Comparison of ENCODE assay signal across 9 cellular contexts in genomic region chr11:34926101-34926830, GRCh38. TPM values are rescaled to one million over a fixed set of nuclear protein-coding genes. Genes with fewer than 3 reads are reported as not detected.
DNase-seq lines count a peak whose midpoint lies in the region; FAIRE-seq and TF ChIP-seq lines count a peak whose summit lies in the region.
"Had no signal": no experiment of that assay in that cellular context is flagged by ENCODE, and none has a peak within 500 bp of the region (broad histone marks: within the 10 kb centered on the region; RNA-seq: fewer than 3 reads in every experiment).

No MANE protein-coding gene starts in this region.

- peaks cover 32% of the 10 kb centered on the region for H3K79me2 ChIP-seq in endothelial cell of umbilical vein (ENCODE audit: control insufficient read depth, insufficient read depth, low read length)

- no peak overlapping the region for H2AFZ ChIP-seq in endothelial cell of umbilical vein (ENCODE audit: low read depth, low read length)

- H3K36me3 ChIP-seq in SJSA1: peaks cover 5% of the 10 kb centered on the region; the same call in 1 of the 2 replicates
- no peaks in the 10 kb centered on the region for H3K36me3 ChIP-seq in endothelial cell of umbilical vein (ENCODE audit: control insufficient read depth in 2 of 2, extremely low read depth in 1 of 2, insufficient read depth in 2 of 2, low read length in 2 of 2)
- no peaks in the 10 kb centered on the region for H3K36me3 ChIP-seq in effector memory CD4-positive, alpha-beta T cell (ENCODE audit: control insufficient read depth, insufficient read depth, low read length)
- H3K36me3 ChIP-seq in MG63: peaks cover 54% of the 10 kb centered on the region

- CTCF ChIA-PET in endothelial cell of umbilical vein (lab: Charles Lee): interaction anchor here (0.7 to 4.9 kb wide), 55 partner anchors 7 to 564 kb away, joined by 3 to 124 read pairs (median 5); partner anchors contain the start of genes APIP, CD44 and PDHX

- H3K9me3 ChIP-seq in SJSA1 (replicated peaks): no peaks in the 10 kb centered on the region
- H3K9me3 ChIP-seq in endothelial cell of umbilical vein (replicated peaks; ENCODE audit: control insufficient read depth, insufficient read depth, low read length): no peaks in the 10 kb centered on the region
- H3K9me3 ChIP-seq in effector memory CD4-positive, alpha-beta T cell (ENCODE audit: control insufficient read depth, low read length): no peaks in the 10 kb centered on the region
- 0 out of 2 replicates have a peak, but pooled peaks cover 4% of the 10 kb centered on the region for H3K9me3 ChIP-seq in MG63

- FAIRE-seq in endothelial cell of umbilical vein (lab: Jason Lieb, UNC): peak; percentile 81

- H4K20me1 ChIP-seq in endothelial cell of umbilical vein (replicated peaks; ENCODE audit: control insufficient read depth, extremely low read depth, insufficient read depth, low read length): no peaks in the 10 kb centered on the region

- peak; percentile 65 for DNase-seq in SIG-M5 treated with dmso at 0.1 percent for 504 hours (lab: John Stamatoyannopoulos, UW; ENCODE audit: unreplicated experiment)
- no peak for DNase-seq in SIG-M5 (lab: John Stamatoyannopoulos, UW)
- DNase-seq in LHCN-M2 (ENCODE audit: low read depth): peak; percentile 59
- peak in 1 of 2 experiments; percentile 71 for DNase-seq in SJSA1 (ENCODE audit: low read depth in 1 of 2, low spot score in 2 of 2)
- DNase-seq in endothelial cell of umbilical vein (ENCODE audit: low read depth, low spot score): peak; percentile 67
- no peak for DNase-seq in nephron progenitor cell
- DNase-seq in effector memory CD4-positive, alpha-beta T cell: no peak
- DNase-seq in MG63: no peak

- H3K27me3 ChIP-seq in SJSA1 (replicated peaks) (no peaks in the 10 kb centered on the region), endothelial cell of umbilical vein (ENCODE audit: control insufficient read depth in 2 of 2, insufficient read depth in 2 of 2, low read length in 2 of 2) (no peaks in the 10 kb centered on the region), MG63 (no peaks in the 10 kb centered on the region)
- no peaks in the 10 kb centered on the region for H3K27me3 ChIP-seq in effector memory CD4-positive, alpha-beta T cell (replicated peaks; ENCODE audit: control insufficient read depth, insufficient read depth, low read length, poor library complexity, severe bottlenecking)

- no TSS peak for BruUV-seq in endothelial cell of umbilical vein (replicated peaks; lab: Mats Ljungman, UMichigan)

- H3K4me1 ChIP-seq in SJSA1 (replicated peaks): peaks cover 49% of the 10 kb centered on the region
- H3K4me1 ChIP-seq in endothelial cell of umbilical vein (ENCODE audit: control insufficient read depth, extremely low read depth, insufficient read depth, low read length): peaks cover 5% of the 10 kb centered on the region
- H3K4me1 ChIP-seq in effector memory CD4-positive, alpha-beta T cell (ENCODE audit: control insufficient read depth, insufficient read depth, low read length, poor library complexity, severe bottlenecking): peaks cover 3% of the 10 kb centered on the region

- H3K4me3 ChIP-seq in SJSA1: no peak overlapping the region
- no peak overlapping the region for H3K4me3 ChIP-seq in endothelial cell of umbilical vein (replicated peaks in 1 of 3; ENCODE audit: insufficient read depth in 1 of 3, low read depth in 1 of 3, low read length in 3 of 3)
- no peak overlapping the region for H3K4me3 ChIP-seq in effector memory CD4-positive, alpha-beta T cell (ENCODE audit: insufficient read depth, low read depth, low read length, poor library complexity, severe bottlenecking)
- no peak overlapping the region for H3K4me3 ChIP-seq in MG63

- dilution Hi-C loops in endothelial cell of umbilical vein (cut with MboI; ENCODE audit: extremely low pct_ligation_motif_present, low sequenced_read_pairs): no loop called here

- no peak overlapping the region for H3K9ac ChIP-seq in endothelial cell of umbilical vein (replicated peaks; ENCODE audit: extremely low read depth, insufficient read depth, low read length)

- intact Hi-C loops in endothelial cell of umbilical vein (cut with micrococcal nuclease): loop anchor here (1.0 to 10.0 kb wide), 7 partner anchors 71 to 1339 kb away; no protein-coding TSS in a partner anchor

- TF ChIP-seq POLR2A in endothelial cell of umbilical vein (IDR thresholded peaks at IDR 0.05; ENCODE audit: low read depth, low read length): no peak

- H3K4me2 ChIP-seq in endothelial cell of umbilical vein (ENCODE audit: insufficient read depth, low read length): no peak overlapping the region

- H3K4me3 Mint-ChIP-seq in nephron progenitor cell: no peak overlapping the region
- H3K4me3 Mint-ChIP-seq: activated naive CD8-positive, alpha-beta T cell had no signal

- no peaks in the 10 kb centered on the region for H3K27me3 Mint-ChIP-seq in nephron progenitor cell (ENCODE audit: low read depth, poor library complexity)
- H3K27me3 Mint-ChIP-seq: activated naive CD8-positive, alpha-beta T cell had no signal

- H3K9me1 ChIP-seq in endothelial cell of umbilical vein (replicated peaks; ENCODE audit: control insufficient read depth, extremely low read depth, insufficient read depth, low read length): no peaks in the 10 kb centered on the region

- no peaks in the 10 kb centered on the region for H3K9me3 Mint-ChIP-seq in nephron progenitor cell

- POLR2A ChIA-PET in endothelial cell of umbilical vein (lab: Charles Lee): no interaction called here

- H3K36me3 Mint-ChIP-seq in nephron progenitor cell (ENCODE audit: low read depth): peaks cover 5% of the 10 kb centered on the region
- H3K36me3 Mint-ChIP-seq: activated naive CD8-positive, alpha-beta T cell had no signal

- H3K27ac Mint-ChIP-seq in nephron progenitor cell: no peak overlapping the region
- H3K27ac Mint-ChIP-seq: activated naive CD8-positive, alpha-beta T cell had no signal

- H3K27ac ChIP-seq in SJSA1 (peak overlapping the region; percentile 7; the same call in 1 of the 2 replicates), endothelial cell of umbilical vein (ENCODE audit: insufficient read depth, low read depth, low read length) (no peak overlapping the region)
- no peak overlapping the region for H3K27ac ChIP-seq in effector memory CD4-positive, alpha-beta T cell (ENCODE audit: insufficient read depth, low read length, poor library complexity, severe bottlenecking)

- H3K4me1 Mint-ChIP-seq in nephron progenitor cell: peaks cover 11% of the 10 kb centered on the region

- TF ChIP-seq CTCF in endothelial cell of umbilical vein (IDR thresholded peaks at IDR 0.05; ENCODE audit: extremely low read depth in 1 of 2, insufficient read depth in 1 of 2, low read depth in 1 of 2, low read length in 2 of 2): peak; percentile 34 to 46
- TF ChIP-seq CTCF in nephron progenitor cell (IDR thresholded peaks at IDR 0.05): peak; percentile 65

TF ChIP-seq in endothelial cell of umbilical vein, 7 proteins besides CTCF, POLR2A, EP300 and RAD21:
- TF ChIP-seq MYC (IDR thresholded peaks at IDR 0.05; ENCODE audit: low read depth, low read length) (no peak), FOS (IDR thresholded peaks at IDR 0.05; ENCODE audit: borderline replicate concordance, insufficient read depth, low read length) (no peak), JUN (IDR thresholded peaks at IDR 0.05; ENCODE audit: borderline replicate concordance, insufficient read depth, insufficient read length, low read depth) (no peak), EZH2 (IDR thresholded peaks at IDR 0.05; ENCODE audit: borderline replicate concordance, low read depth, low read length, severe bottlenecking) (no peak), GATA2 (IDR thresholded peaks at IDR 0.05; ENCODE audit: insufficient read depth, insufficient read length, low read depth, low read length) (no peak), POLR2AphosphoS5 (IDR thresholded peaks at IDR 0.05; ENCODE audit: insufficient read depth, low read depth, low read length) (no peak), MAX (IDR thresholded peaks at IDR 0.05; ENCODE audit: insufficient read depth, insufficient read length) (no peak)
TF ChIP-seq in endothelial cell of umbilical vein: peak in this region for 0.

RNA-seq across cellular contexts. Expression of gene PDHX, which starts 9.8 kb away (rescaled TPM):
- total RNA-seq in LHCN-M2 (2014; rRNA removed) (35.8 and 39.9 TPM in 2 replicates), endothelial cell of umbilical vein (30.5 and 33.2 TPM in 2 replicates)
- 13.7 TPM for polyA plus RNA-seq in LHCN-M2 (2012)
- 41.5 and 58.2 TPM in 2 replicates for total RNA-seq in SJSA1 (2014; rRNA removed; shearing (Covaris generic))
- 8.2 and 10.5 TPM in 2 replicates for polyA plus RNA-seq in endothelial cell of umbilical vein
- 15.0 and 16.2 TPM in 2 replicates for polyA plus RNA-seq in endothelial cell of umbilical vein (2011; cell fraction: cytosol; rRNA removed)
- polyA plus RNA-seq in endothelial cell of umbilical vein (2011; cell fraction: nucleus; rRNA removed): 20.0 and 23.9 TPM in 2 replicates
- 22.3 and 31.7 TPM in 2 replicates for polyA plus RNA-seq in endothelial cell of umbilical vein (2012)
- 14.5 and 17.0 TPM in 2 replicates for polyA minus RNA-seq in endothelial cell of umbilical vein
- polyA minus RNA-seq in endothelial cell of umbilical vein (2011; cell fraction: cytosol; rRNA and poly(A)+ RNA removed): 34.2 TPM
- polyA minus RNA-seq in endothelial cell of umbilical vein (2011; cell fraction: nucleus; rRNA and poly(A)+ RNA removed): 21.1 and 31.0 TPM in 2 replicates
- total RNA-seq in MG63 (2014; rRNA removed; shearing (Covaris generic); ENCODE audit: low replicate concordance): 64.3 and 88.0 TPM in 2 replicates

RNA-seq across cellular contexts. Expression of gene APIP, which starts 10.1 kb away (rescaled TPM):
- total RNA-seq in LHCN-M2 (2014; rRNA removed): 27.0 and 28.1 TPM in 2 replicates
- polyA plus RNA-seq in LHCN-M2 (2012): 13.4 TPM
- total RNA-seq in SJSA1 (2014; rRNA removed; shearing (Covaris generic)): 58.2 and 82.1 TPM in 2 replicates
- 25.9 and 26.9 TPM in 2 replicates for total RNA-seq in endothelial cell of umbilical vein
- polyA plus RNA-seq in endothelial cell of umbilical vein: 5.1 and 10.0 TPM in 2 replicates
- 17.3 and 17.4 TPM in 2 replicates for polyA plus RNA-seq in endothelial cell of umbilical vein (2011; cell fraction: cytosol; rRNA removed)
- 18.1 and 25.2 TPM in 2 replicates for polyA plus RNA-seq in endothelial cell of umbilical vein (2011; cell fraction: nucleus; rRNA removed)
- 21.7 and 26.6 TPM in 2 replicates for polyA plus RNA-seq in endothelial cell of umbilical vein (2012)
- 2.0 and 2.5 TPM in 2 replicates for polyA minus RNA-seq in endothelial cell of umbilical vein
- polyA minus RNA-seq in endothelial cell of umbilical vein (2011; cell fraction: cytosol; rRNA and poly(A)+ RNA removed): 9.0 TPM
- 2.5 and 3.0 TPM in 2 replicates for polyA minus RNA-seq in endothelial cell of umbilical vein (2011; cell fraction: nucleus; rRNA and poly(A)+ RNA removed)
- total RNA-seq in MG63 (2014; rRNA removed; shearing (Covaris generic); ENCODE audit: low replicate concordance): 84.2 and 193 TPM in 2 replicates

Comparison
In these comparisons a context has a peak if more than half of its experiments do, and no peak if none do; other contexts are left out.
1. DNase-seq: peak in SIG-M5 treated with dmso at 0.1 percent for 504 hours (single experiment), LHCN-M2 (single experiment) and endothelial cell of umbilical vein (single experiment); none in SIG-M5 (single experiment), nephron progenitor cell (single experiment), effector memory CD4-positive, alpha-beta T cell (0 of 3) and MG63 (single experiment).